1 cellular context compared by ENCODE assay signal in genomic region chr12:114666746-114667668, GRCh38.
TF ChIP-seq lines count a peak whose summit lies in the region.

No MANE protein-coding gene starts in this region.

TF ChIP-seq in H1, 55 proteins besides CTCF, POLR2A, EP300 and RAD21:
- TF ChIP-seq MAX (IDR thresholded peaks at IDR 0.05): no peak
- no peak for TF ChIP-seq TEAD4 (IDR thresholded peaks at IDR 0.05; ENCODE audit: low read depth, low read length)
- no peak for TF ChIP-seq NANOG (IDR thresholded peaks at IDR 0.05; ENCODE audit: insufficient read depth, low read depth, low read length, poor library complexity, severe bottlenecking)
- TF ChIP-seq KDM5A (IDR thresholded peaks at IDR 0.05; ENCODE audit: low read length): no peak
- no peak for TF ChIP-seq FOSL1 (IDR thresholded peaks at IDR 0.05; ENCODE audit: insufficient read depth, low read depth, low read length)
- TF ChIP-seq EZH2 (IDR thresholded peaks at IDR 0.05; ENCODE audit: low read depth, low read length, severe bottlenecking): peak; percentile 98
- TF ChIP-seq RBBP5 (IDR thresholded peaks at IDR 0.05; ENCODE audit: borderline replicate concordance, low read depth, low read length): no peak
- peak; percentile 86 for TF ChIP-seq RNF2 (IDR thresholded peaks at IDR 0.05; ENCODE audit: borderline replicate concordance, low read depth, low read length, missing control alignments, poor library complexity, severe bottlenecking)
- no peak for TF ChIP-seq POU5F1 (IDR thresholded peaks at IDR 0.05; ENCODE audit: low read depth, low read length)
- TF ChIP-seq SUZ12 (IDR thresholded peaks at IDR 0.05; ENCODE audit: low read length): peak; percentile 97
- TF ChIP-seq MAFK (IDR thresholded peaks at IDR 0.05; ENCODE audit: low read depth, low read length): no peak
- no peak for TF ChIP-seq GTF2F1 (IDR thresholded peaks at IDR 0.05; ENCODE audit: borderline replicate concordance, low read depth, low read length)
- TF ChIP-seq EGR1 (IDR thresholded peaks at IDR 0.05; ENCODE audit: borderline replicate concordance, low read depth, low read length): no peak
- no peak for TF ChIP-seq GABPA (IDR thresholded peaks at IDR 0.05; ENCODE audit: borderline replicate concordance, insufficient read depth, low read length)
